13 cellular contexts compared by ENCODE assay signal in genomic region chr1:42692461-42692860, GRCh38. TPM values are rescaled to one million over a fixed set of nuclear protein-coding genes. Genes with fewer than 3 reads are reported as not detected.
DNase-seq lines count a peak whose midpoint lies in the region; ATAC-seq, FAIRE-seq and TF ChIP-seq lines count a peak whose summit lies in the region.
"Had no signal": no experiment of that assay in that cellular context is flagged by ENCODE, and none has a peak within 500 bp of the region (broad histone marks: within the 10 kb centered on the region; RNA-seq: fewer than 3 reads in every experiment).

No MANE protein-coding gene starts in this region.

- H3K27ac Mint-ChIP-seq in activated naive CD4-positive, alpha-beta T cell treated with anti-CD3 and anti-CD28 coated beads for 36 hours: peak overlapping the region; percentile 63
- H3K27ac Mint-ChIP-seq in activated naive CD4-positive, alpha-beta T cell treated with anti-CD3 and anti-CD28 coated beads, Interleukin-2, amount 10 ng/mL, durations not matched to agents 7 days and 5 days: no peak overlapping the region
- peak overlapping the region; percentile 11 for H3K27ac Mint-ChIP-seq in activated naive CD8-positive, alpha-beta T cell treated with anti-CD3 and anti-CD28 coated beads for 36 hours

- H3K36me3 ChIP-seq in HepG2 (replicated peaks in 1 of 2; ENCODE audit: control insufficient read depth in 1 of 2, insufficient read depth in 2 of 2, low read length in 2 of 2) (peaks cover 15 to 54% of the 10 kb centered on the region in 2 experiments), stomach (peaks cover 13 to 36% (median 27%) of the 10 kb centered on the region in 4 donors)

- no peak for TF ChIP-seq RAD21 in HepG2 (CRISPR knock-in tag; IDR thresholded peaks at IDR 0.05)

- H3K27ac ChIP-seq in HepG2 (ENCODE audit: extremely low read length, insufficient read depth, low read length): peak overlapping the region; percentile 38
- peak overlapping the region; percentile 19 to 75 (median 67) for H3K27ac ChIP-seq in stomach

- FAIRE-seq in HepG2 (lab: Jason Lieb, UNC): peak; percentile 28
- FAIRE-seq: G401.6 had no signal

- peaks cover 93% of the 10 kb centered on the region for H3K79me2 ChIP-seq in HepG2 (ENCODE audit: insufficient read depth, low read length)

- H3K9me3 ChIP-seq in HepG2 (ENCODE audit: low read length): no peaks in the 10 kb centered on the region
- no peaks in the 10 kb centered on the region for H3K9me3 ChIP-seq in stomach

- intact Hi-C loops in activated naive CD4-positive, alpha-beta T cell treated with anti-CD3 and anti-CD28 coated beads for 36 hours (cut with micrococcal nuclease): no loop called here
- intact Hi-C loops in HepG2 (cut with micrococcal nuclease; ENCODE audit: unreplicated experiment): no loop called here
- intact Hi-C loops in stomach (cut with DNase I; ENCODE audit: low total_unique reads): no loop called here

- peaks cover 72% of the 10 kb centered on the region for H3K4me1 Mint-ChIP-seq in activated naive CD4-positive, alpha-beta T cell treated with anti-CD3 and anti-CD28 coated beads for 36 hours (ENCODE audit: low read depth)
- H3K4me1 Mint-ChIP-seq in activated naive CD4-positive, alpha-beta T cell treated with anti-CD3 and anti-CD28 coated beads, Interleukin-2, amount 10 ng/mL, durations not matched to agents 7 days and 5 days: peaks cover 61% of the 10 kb centered on the region
- peaks cover 75% of the 10 kb centered on the region for H3K4me1 Mint-ChIP-seq in activated naive CD8-positive, alpha-beta T cell treated with anti-CD3 and anti-CD28 coated beads for 36 hours

- H3K27me3 ChIP-seq in HepG2 (ENCODE audit: control insufficient read depth in 1 of 2, insufficient read depth in 2 of 2, low read length in 2 of 2) (no peaks in the 10 kb centered on the region), stomach (no peaks in the 10 kb centered on the region)

- H4K20me1 ChIP-seq in HepG2 (ENCODE audit: insufficient read depth, low read length): peaks cover 78% of the 10 kb centered on the region

- POLR2A ChIA-PET in HepG2 (lab: Yijun Ruan, JAX): interaction anchor here (3.0 kb wide), 1 partner anchor 10 kb away, joined by 21 read pairs; the partner anchor contains the start of gene YBX1

- CTCF ChIA-PET in activated naive CD4-positive, alpha-beta T cell treated with anti-CD3 and anti-CD28 coated beads for 36 hours (lab: Charles Lee): no interaction called here
- CTCF ChIA-PET in activated naive CD4-positive, alpha-beta T cell treated with anti-CD3 and anti-CD28 coated beads, Interleukin-2, amount 10 ng/mL, durations not matched to agents 7 days and 5 days (lab: Charles Lee): no interaction called here
- CTCF ChIA-PET in HepG2 (lab: Yijun Ruan, JAX; ENCODE audit: low intra/inter-chr PET ratio, low total read pairs): no interaction called here

- no peak for DNase-seq in activated naive CD4-positive, alpha-beta T cell treated with anti-CD3 and anti-CD28 coated beads for 36 hours
- DNase-seq in activated naive CD4-positive, alpha-beta T cell treated with anti-CD3 and anti-CD28 coated beads, Interleukin-2, amount 10 ng/mL, durations not matched to agents 7 days and 5 days: no peak
- no peak for DNase-seq in activated naive CD8-positive, alpha-beta T cell treated with anti-CD3 and anti-CD28 coated beads for 36 hours
- DNase-seq in HepG2 (ENCODE audit: low spot score) (no peak), stomach (no peak), nucleus accumbens (lab: John Stamatoyannopoulos, UW) (no peak), midbrain (lab: John Stamatoyannopoulos, UW) (no peak)
- DNase-seq: activated CD8-positive, alpha-beta memory T cell treated with anti-CD3 and anti-CD28 coated beads, Interleukin-2, amount 10 ng/mL, durations not matched to agents 7 days and 5 days had no signal

- no TSS peak for BruUV-seq in HepG2 (replicated peaks; lab: Mats Ljungman, UMichigan)

- ATAC-seq in HepG2 (peak; percentile 71), HG02763 (IDR thresholded peaks at IDR 0.05; ENCODE audit: unreplicated experiment) (no peak)
- ATAC-seq: activated CD8-positive, alpha-beta memory T cell treated with anti-CD3 and anti-CD28 coated beads, Interleukin-2, amount 10 ng/mL, durations not matched to agents 7 days and 5 days had no signal

- H3K4me3 Mint-ChIP-seq in activated naive CD4-positive, alpha-beta T cell treated with anti-CD3 and anti-CD28 coated beads for 36 hours: no peak overlapping the region
- no peak overlapping the region for H3K4me3 Mint-ChIP-seq in activated naive CD4-positive, alpha-beta T cell treated with anti-CD3 and anti-CD28 coated beads, Interleukin-2, amount 10 ng/mL, durations not matched to agents 7 days and 5 days
- no peak overlapping the region for H3K4me3 Mint-ChIP-seq in activated naive CD8-positive, alpha-beta T cell treated with anti-CD3 and anti-CD28 coated beads for 36 hours
- H3K4me3 Mint-ChIP-seq: activated CD8-positive, alpha-beta memory T cell treated with anti-CD3 and anti-CD28 coated beads, Interleukin-2, amount 10 ng/mL, durations not matched to agents 7 days and 5 days had no signal

- no peak overlapping the region for H2AFZ ChIP-seq in HepG2 (ENCODE audit: low read length)

- TF ChIP-seq EP300 in HepG2 (IDR thresholded peaks at IDR 0.05; ENCODE audit: low read depth in 2 of 2, low read length in 2 of 2) (no peak), HepG2 (CRISPR knock-in tag; IDR thresholded peaks at IDR 0.05; ENCODE audit: borderline replicate concordance) (no peak), stomach (IDR thresholded peaks at IDR 0.05) (no peak)

- H3K9ac ChIP-seq in HepG2 (ENCODE audit: insufficient read depth, low read depth, low read length): no peak overlapping the region

- in situ Hi-C loops in HepG2 (cut with HindIII; ENCODE audit: extremely low pct_ligation_motif_present, low pct_unique_long_range_greater_than_20kb): no loop called here

- no peaks in the 10 kb centered on the region for H3K27me3 Mint-ChIP-seq in activated naive CD4-positive, alpha-beta T cell treated with anti-CD3 and anti-CD28 coated beads for 36 hours (ENCODE audit: low read depth)
- H3K27me3 Mint-ChIP-seq in activated naive CD4-positive, alpha-beta T cell treated with anti-CD3 and anti-CD28 coated beads, Interleukin-2, amount 10 ng/mL, durations not matched to agents 7 days and 5 days: no peaks in the 10 kb centered on the region
- no peaks in the 10 kb centered on the region for H3K27me3 Mint-ChIP-seq in activated naive CD8-positive, alpha-beta T cell treated with anti-CD3 and anti-CD28 coated beads for 36 hours
- H3K27me3 Mint-ChIP-seq: activated CD8-positive, alpha-beta memory T cell treated with anti-CD3 and anti-CD28 coated beads, Interleukin-2, amount 10 ng/mL, durations not matched to agents 7 days and 5 days had no signal

- no peak for TF ChIP-seq POLR2A in HepG2 (IDR thresholded peaks at IDR 0.05; ENCODE audit: insufficient read depth in 1 of 2, low read depth in 2 of 2, low read length in 2 of 2)
- no peak for TF ChIP-seq POLR2A in stomach (IDR thresholded peaks at IDR 0.05)

- no peaks in the 10 kb centered on the region for H3K9me3 Mint-ChIP-seq in activated naive CD4-positive, alpha-beta T cell treated with anti-CD3 and anti-CD28 coated beads for 36 hours
- H3K9me3 Mint-ChIP-seq in activated naive CD4-positive, alpha-beta T cell treated with anti-CD3 and anti-CD28 coated beads, Interleukin-2, amount 10 ng/mL, durations not matched to agents 7 days and 5 days: no peaks in the 10 kb centered on the region
- no peaks in the 10 kb centered on the region for H3K9me3 Mint-ChIP-seq in activated naive CD8-positive, alpha-beta T cell treated with anti-CD3 and anti-CD28 coated beads for 36 hours

- no peak overlapping the region for H3K4me3 ChIP-seq in HepG2 (replicated peaks in 1 of 3; ENCODE audit: insufficient read depth in 1 of 3, low read depth in 2 of 3, low read length in 3 of 3)
- H3K4me3 ChIP-seq in stomach: peak overlapping the region in 1 of 4 donors; percentile 7

- peaks cover 62% of the 10 kb centered on the region for H3K4me1 ChIP-seq in HepG2 (ENCODE audit: insufficient read depth, low read length)
- peaks cover 45 to 83% (median 72%) of the 10 kb centered on the region in 4 donors for H3K4me1 ChIP-seq in stomach

- 63% methylated on average over 5 of the region's 5 CpGs for WGBS in HepG2 (ENCODE audit: low lambda C conversion rate)
- 13 to 40% (median 24%) methylated on average over 5 of the region's 5 CpGs for WGBS in stomach, 5 donors

- H3K36me3 Mint-ChIP-seq in activated naive CD4-positive, alpha-beta T cell treated with anti-CD3 and anti-CD28 coated beads for 36 hours (ENCODE audit: low read depth): peaks cover 51% of the 10 kb centered on the region
- peaks cover 49% of the 10 kb centered on the region for H3K36me3 Mint-ChIP-seq in activated naive CD4-positive, alpha-beta T cell treated with anti-CD3 and anti-CD28 coated beads, Interleukin-2, amount 10 ng/mL, durations not matched to agents 7 days and 5 days
- H3K36me3 Mint-ChIP-seq in activated naive CD8-positive, alpha-beta T cell treated with anti-CD3 and anti-CD28 coated beads for 36 hours: peaks cover 51% of the 10 kb centered on the region

- peak overlapping the region; percentile 40 for H3K4me2 ChIP-seq in HepG2 (ENCODE audit: low read depth, low read length)

- TF ChIP-seq CTCF in HepG2 (CRISPR knock-in tag; IDR thresholded peaks at IDR 0.05) (no peak), stomach (IDR thresholded peaks at IDR 0.05) (no peak)

RNA-seq across cellular contexts. Expression of gene YBX1, which starts 10.2 kb away (rescaled TPM):
- 1,000 to 10,000 TPM; 1,773 to 1,887 TPM for total RNA-seq in activated naive CD4-positive, alpha-beta T cell treated with anti-CD3 and anti-CD28 coated beads for 36 hours
- total RNA-seq in activated naive CD8-positive, alpha-beta T cell treated with anti-CD3 and anti-CD28 coated beads for 36 hours: 1,000 to 10,000 TPM; 1,441 to 1,525 TPM
- 500 and 628 TPM in 2 replicates for total RNA-seq in HepG2 (2016; rRNA removed; fragmentation: Illumina TruSeq; extraction: Trizol)
- total RNA-seq in HepG2 (2016; cell fraction: cytosol; rRNA removed; fragmentation: Illumina TruSeq; extraction: Trizol; ENCODE audit: low read depth): 2,635 and 2,855 TPM in 2 replicates
- total RNA-seq in HepG2 (2016; cell fraction: insoluble cytoplasmic fraction; rRNA removed; fragmentation: Illumina TruSeq; extraction: Trizol): 446 and 624 TPM in 2 replicates
- 2,272 and 2,458 TPM in 2 replicates for total RNA-seq in HepG2 (2016; cell fraction: membrane; rRNA removed; fragmentation: Illumina TruSeq; extraction: Trizol)
- 173 and 199 TPM in 2 replicates for total RNA-seq in HepG2 (2016; cell fraction: nucleus; rRNA removed; fragmentation: Illumina TruSeq; extraction: Trizol)
- 228 and 339 TPM in 2 replicates for polyA plus RNA-seq in HepG2 (2011; rRNA removed)
- 382 and 398 TPM in 2 replicates for polyA plus RNA-seq in HepG2 (2011; cell fraction: cytosol; rRNA removed)
- 111 and 112 TPM in 2 replicates for polyA plus RNA-seq in HepG2 (2011; cell fraction: nucleus; rRNA removed)
- polyA plus RNA-seq in HepG2 (2012): 423 and 572 TPM in 2 replicates
- polyA plus RNA-seq in HepG2 (2016; cell fraction: cytosol; fragmentation: Illumina TruSeq; extraction: Trizol; ENCODE audit: low read depth): 6,320 and 6,728 TPM in 2 replicates
- 864 and 1,004 TPM in 2 replicates for polyA plus RNA-seq in HepG2 (2016; cell fraction: insoluble cytoplasmic fraction; fragmentation: Illumina TruSeq; extraction: Trizol; ENCODE audit: low read depth)
- polyA plus RNA-seq in HepG2 (2016; cell fraction: membrane; fragmentation: Illumina TruSeq; extraction: Trizol; ENCODE audit: low read depth): 4,286 and 4,875 TPM in 2 replicates
- 505 and 511 TPM in 2 replicates for polyA plus RNA-seq in HepG2 (2016; cell fraction: nucleus; fragmentation: Illumina TruSeq; extraction: Trizol; ENCODE audit: insufficient read depth, low read depth)
- 85.6 and 223 TPM in 2 replicates for polyA minus RNA-seq in HepG2 (2011; rRNA and poly(A)+ RNA removed; ENCODE audit: low replicate concordance)
- polyA minus RNA-seq in HepG2 (2011; cell fraction: cytosol; rRNA and poly(A)+ RNA removed): 140 and 193 TPM in 2 replicates
- 69.1 and 71.2 TPM in 2 replicates for polyA minus RNA-seq in HepG2 (2011; cell fraction: nucleus; rRNA and poly(A)+ RNA removed)
- 100 to 1,000 TPM; 201 to 379 (median 337) TPM for total RNA-seq in stomach
- 100 to 1,000 TPM; 526 to 844 (median 718) TPM for polyA plus RNA-seq in stomach

RNA-seq across cellular contexts. Expression of gene PPIH, which starts 34.2 kb away (rescaled TPM):
- total RNA-seq in activated naive CD4-positive, alpha-beta T cell treated with anti-CD3 and anti-CD28 coated beads for 36 hours: 100 to 1,000 TPM; 107 to 108 TPM
- total RNA-seq in activated naive CD8-positive, alpha-beta T cell treated with anti-CD3 and anti-CD28 coated beads for 36 hours: 100 to 1,000 TPM; 127 to 133 TPM
- total RNA-seq in HepG2 (2016; rRNA removed; fragmentation: Illumina TruSeq; extraction: Trizol) (72.6 and 93.3 TPM in 2 replicates), stomach (10 to 100 TPM in 2 of 5 donors, 1 to 10 TPM in 2, not detected in 1; 5.2 to 70.1 (median 28.2) TPM)
- total RNA-seq in HepG2 (2016; cell fraction: cytosol; rRNA removed; fragmentation: Illumina TruSeq; extraction: Trizol; ENCODE audit: low read depth): 20.2 and 21.3 TPM in 2 replicates
- 76.3 and 109 TPM in 2 replicates for total RNA-seq in HepG2 (2016; cell fraction: insoluble cytoplasmic fraction; rRNA removed; fragmentation: Illumina TruSeq; extraction: Trizol)
- 24.6 and 26.1 TPM in 2 replicates for total RNA-seq in HepG2 (2016; cell fraction: membrane; rRNA removed; fragmentation: Illumina TruSeq; extraction: Trizol)
- total RNA-seq in HepG2 (2016; cell fraction: nucleus; rRNA removed; fragmentation: Illumina TruSeq; extraction: Trizol): 37.4 and 40.5 TPM in 2 replicates
- polyA plus RNA-seq in HepG2 (2011; rRNA removed) (18.7 and 29.9 TPM in 2 replicates), stomach (10 to 100 TPM; 31.6 to 72.3 (median 47.8) TPM)
- 22.9 and 28.2 TPM in 2 replicates for polyA plus RNA-seq in HepG2 (2011; cell fraction: cytosol; rRNA removed)
- polyA plus RNA-seq in HepG2 (2011; cell fraction: nucleus; rRNA removed): 14.9 TPM in 2 replicates
- 11.7 and 27.7 TPM in 2 replicates for polyA plus RNA-seq in HepG2 (2012)
- 19.5 and 21.5 TPM in 2 replicates for polyA plus RNA-seq in HepG2 (2016; cell fraction: cytosol; fragmentation: Illumina TruSeq; extraction: Trizol; ENCODE audit: low read depth)
- polyA plus RNA-seq in HepG2 (2016; cell fraction: insoluble cytoplasmic fraction; fragmentation: Illumina TruSeq; extraction: Trizol; ENCODE audit: low read depth): 116 and 122 TPM in 2 replicates
- polyA plus RNA-seq in HepG2 (2016; cell fraction: membrane; fragmentation: Illumina TruSeq; extraction: Trizol; ENCODE audit: low read depth): 20.9 and 23.8 TPM in 2 replicates
- 53.7 and 57.5 TPM in 2 replicates for polyA plus RNA-seq in HepG2 (2016; cell fraction: nucleus; fragmentation: Illumina TruSeq; extraction: Trizol; ENCODE audit: insufficient read depth, low read depth)
- polyA minus RNA-seq in HepG2 (2011; rRNA and poly(A)+ RNA removed; ENCODE audit: low replicate concordance): 10.2 and 39.1 TPM in 2 replicates
- 5.0 and 11.2 TPM in 2 replicates for polyA minus RNA-seq in HepG2 (2011; cell fraction: cytosol; rRNA and poly(A)+ RNA removed)
- polyA minus RNA-seq in HepG2 (2011; cell fraction: nucleus; rRNA and poly(A)+ RNA removed): 20.1 and 20.9 TPM in 2 replicates

RNA-seq across cellular contexts. Expression of gene CLDN19, which starts 47.6 kb away (rescaled TPM):
- not detected for total RNA-seq in activated naive CD4-positive, alpha-beta T cell treated with anti-CD3 and anti-CD28 coated beads for 36 hours
- not detected for total RNA-seq in activated naive CD8-positive, alpha-beta T cell treated with anti-CD3 and anti-CD28 coated beads for 36 hours
- total RNA-seq in HepG2 (2016; rRNA removed; fragmentation: Illumina TruSeq; extraction: Trizol): 4.3 and 7.6 TPM in 2 replicates
- 1.0 and 1.9 TPM in 2 replicates for total RNA-seq in HepG2 (2016; cell fraction: cytosol; rRNA removed; fragmentation: Illumina TruSeq; extraction: Trizol; ENCODE audit: low read depth)
- 3.7 and 6.4 TPM in 2 replicates for total RNA-seq in HepG2 (2016; cell fraction: insoluble cytoplasmic fraction; rRNA removed; fragmentation: Illumina TruSeq; extraction: Trizol)
- total RNA-seq in HepG2 (2016; cell fraction: membrane; rRNA removed; fragmentation: Illumina TruSeq; extraction: Trizol): 4.7 and 5.3 TPM in 2 replicates
- 5.6 and 6.8 TPM in 2 replicates for total RNA-seq in HepG2 (2016; cell fraction: nucleus; rRNA removed; fragmentation: Illumina TruSeq; extraction: Trizol)
- polyA plus RNA-seq in HepG2 (2011; rRNA removed): 5.0 and 5.3 TPM in 2 replicates
- 3.6 and 5.9 TPM in 2 replicates for polyA plus RNA-seq in HepG2 (2011; cell fraction: cytosol; rRNA removed)
- polyA plus RNA-seq in HepG2 (2011; cell fraction: nucleus; rRNA removed): 4.7 and 5.6 TPM in 2 replicates
- 2.5 and 3.7 TPM in 2 replicates for polyA plus RNA-seq in HepG2 (2012)
- polyA plus RNA-seq in HepG2 (2016; cell fraction: cytosol; fragmentation: Illumina TruSeq; extraction: Trizol; ENCODE audit: low read depth): 2.8 and 3.0 TPM in 2 replicates
- polyA plus RNA-seq in HepG2 (2016; cell fraction: insoluble cytoplasmic fraction; fragmentation: Illumina TruSeq; extraction: Trizol; ENCODE audit: low read depth): 3.9 and 4.5 TPM in 2 replicates
- polyA plus RNA-seq in HepG2 (2016; cell fraction: membrane; fragmentation: Illumina TruSeq; extraction: Trizol; ENCODE audit: low read depth): 5.5 TPM in 2 replicates
- polyA plus RNA-seq in HepG2 (2016; cell fraction: nucleus; fragmentation: Illumina TruSeq; extraction: Trizol; ENCODE audit: insufficient read depth, low read depth): 8.6 and 9.4 TPM in 2 replicates
- polyA minus RNA-seq in HepG2 (2011; rRNA and poly(A)+ RNA removed; ENCODE audit: low replicate concordance): 10.8 TPM in 1 of 2 replicates, not detected in the other
- polyA minus RNA-seq in HepG2 (2011; cell fraction: cytosol; rRNA and poly(A)+ RNA removed): 2.8 and 2.9 TPM in 2 replicates
- polyA minus RNA-seq in HepG2 (2011; cell fraction: nucleus; rRNA and poly(A)+ RNA removed): 1.2 and 2.1 TPM in 2 replicates
- total RNA-seq in stomach: under 1 TPM in 1 of 5 donors, not detected in 4; 0.37 TPM
- not detected for polyA plus RNA-seq in stomach
- total RNA-seq: activated CD8-positive, alpha-beta memory T cell treated with anti-CD3 and anti-CD28 coated beads, Interleukin-2, amount 10 ng/mL, durations not matched to agents 7 days and 5 days; pulmonary artery endothelial cell; T-helper 1 cell treated with Interleukin-12 subunit alpha and Interleukin-12 subunit beta and Interleukin-4 antibody, amounts not matched to agents 30 ng/mL and 1 ng/mL, for 36 hours; temporal lobe had no signal
